In genomic region chr3:146131616-146132410, GRCh38 we compare ENCODE assay signal across 11 cellular contexts. TPM values are rescaled to one million over a fixed set of nuclear protein-coding genes. Genes with fewer than 3 reads are reported as not detected.
A peak's percentile ranks its signal among the peaks of the same experiment; 100 is the strongest.
DNase-seq lines count a peak whose midpoint lies in the region; TF ChIP-seq lines count a peak whose summit lies in the region.
"Had no signal": no experiment of that assay in that cellular context is flagged by ENCODE, and none has a peak within 500 bp of the region (broad histone marks: within the 10 kb centered on the region; RNA-seq: fewer than 3 reads in every experiment).

No MANE protein-coding gene starts in this region.

- H3K9me2 ChIP-seq in Karpas-422 (replicated peaks; ENCODE audit: insufficient read depth, low read length) = no peaks in the 10 kb centered on the region; the same call in 1 of the 2 replicates

- H3K4me3 ChIP-seq in Karpas-422 (ENCODE audit: low read length) (no peak overlapping the region), choroid plexus epithelial cell (ENCODE audit: low read depth, low read length) (no peak overlapping the region)

- H3K27me3 ChIP-seq in Karpas-422 (ENCODE audit: low read length) = no peaks in the 10 kb centered on the region

- DNase-seq in AG20443 (ENCODE audit: low spot score) = peak; percentile 77
- peak; percentile 34 for DNase-seq in Karpas-422
- DNase-seq in choroid plexus epithelial cell (ENCODE audit: low read depth) = peak; percentile 88
- DNase-seq in myocyte (ENCODE audit: low read depth) = peak; percentile 88
- no peak for DNase-seq in activated CD4-positive, alpha-beta T cell treated with anti-CD3 and anti-CD28 coated beads for 4 hours
- no peak for DNase-seq in NCI-H1092 (lab: John Stamatoyannopoulos, UW)
- DNase-seq in ureter (ENCODE audit: low spot score) = no peak
- no peak for DNase-seq in activated CD4-positive, alpha-beta T cell treated with anti-CD3 and anti-CD28 coated beads, Interleukin-2, amount 50 U/mL, for 4 hours
- DNase-seq: NCI-H446 treated with DMSO at 0.1 percent for 48 hours, right cardiac atrium, T-cell had no signal

- H3K36me3 ChIP-seq in Karpas-422 (ENCODE audit: insufficient read depth, low read length) = no peaks in the 10 kb centered on the region

- no peak overlapping the region for H3K4me2 ChIP-seq in Karpas-422 (ENCODE audit: low read depth, low read length, poor library complexity, severe bottlenecking)

- H3K79me2 ChIP-seq in Karpas-422 (ENCODE audit: low read length) = no peaks in the 10 kb centered on the region

- H4K20me1 ChIP-seq in Karpas-422 (ENCODE audit: insufficient read depth, low read depth, low read length) = no peaks in the 10 kb centered on the region

- no peak overlapping the region for H3K9ac ChIP-seq in Karpas-422 (ENCODE audit: low read length)

- no peak overlapping the region for H3K27ac ChIP-seq in Karpas-422 (ENCODE audit: low read length)

- no peak overlapping the region for H2AFZ ChIP-seq in Karpas-422 (ENCODE audit: low read length)

- no peak for TF ChIP-seq CTCF in choroid plexus epithelial cell (conservative IDR thresholded peaks at IDR 0.05; ENCODE audit: low read depth, low read length)

- no peaks in the 10 kb centered on the region for H3K9me3 ChIP-seq in Karpas-422 (ENCODE audit: low read length)

- no peaks in the 10 kb centered on the region for H3K4me1 ChIP-seq in Karpas-422 (ENCODE audit: low read length)

RNA-seq across cellular contexts. Expression of gene PLOD2, which starts 29.2 kb away (rescaled TPM):
- total RNA-seq in Karpas-422 (2014; rRNA removed; shearing (Covaris generic); ENCODE audit: low replicate concordance) = not detected in 2 replicates
- total RNA-seq in myocyte (71.0 and 77.1 TPM in 2 replicates), ureter (17.7 TPM)
- polyA plus RNA-seq in myocyte (2012) = 190 TPM

Comparison
In these comparisons a context has a peak if more than half of its experiments do, and no peak if none do; other contexts are left out.
1. DNase-seq: peak in AG20443 (single experiment), Karpas-422 (single experiment), choroid plexus epithelial cell (single experiment) and myocyte (single experiment); none in activated CD4-positive, alpha-beta T cell treated with anti-CD3 and anti-CD28 coated beads for 4 hours (0 of 2), NCI-H1092 (single experiment), ureter (single experiment) and activated CD4-positive, alpha-beta T cell treated with anti-CD3 and anti-CD28 coated beads, Interleukin-2, amount 50 U/mL, for 4 hours (0 of 2).
2. RNA of gene PLOD2, which starts 29.2 kb away (total RNA-seq): 71.0 to 77.1 TPM in myocyte and 17.7 TPM in ureter (single experiment); not detected in Karpas-422; every median in the first group is over 10 times any median in the second.